ENCODE assay signal across 9 cellular contexts in genomic region chr12:111842556-111843396, GRCh38. TPM values are rescaled to one million over a fixed set of nuclear protein-coding genes. Genes with fewer than 3 reads are reported as not detected.
DNase-seq lines count a peak whose midpoint lies in the region; ATAC-seq, FAIRE-seq and TF ChIP-seq lines count a peak whose summit lies in the region.
"Had no signal": no experiment of that assay in that cellular context is flagged by ENCODE, and none has a peak within 500 bp of the region (broad histone marks: within the 10 kb centered on the region; RNA-seq: fewer than 3 reads in every experiment).

No MANE protein-coding gene starts in this region.

- SMC1A ChIA-PET in GM12878 (lab: Charles Lee; ENCODE audit: uncharacterized antibody, unreplicated experiment): no interaction called here

- peaks cover 50% of the 10 kb centered on the region for H3K36me3 ChIP-seq in NT2/D1 (ENCODE audit: insufficient read depth, insufficient read length, low read length)
- H3K36me3 ChIP-seq in GM12878 (ENCODE audit: control insufficient read depth in 2 of 2, insufficient read depth in 2 of 2, low read length in 1 of 2): peaks cover 0 to 5% of the 10 kb centered on the region in 2 experiments; a peak in 2 of 4 replicates
- H3K36me3 ChIP-seq in kidney epithelial cell (ENCODE audit: control insufficient read depth, insufficient read depth, low read length): no peaks in the 10 kb centered on the region

- TF ChIP-seq POLR2A in GM12878 (IDR thresholded peaks at IDR 0.05; ENCODE audit: low read depth, low read length): no peak

- peak overlapping the region; percentile 93 for H2AFZ ChIP-seq in GM12878 (ENCODE audit: control insufficient read depth, low read depth, low read length)

- H3K79me2 ChIP-seq in GM12878 (ENCODE audit: control insufficient read depth, insufficient read depth, low read length): peaks cover 69% of the 10 kb centered on the region

- no peak for TF ChIP-seq EP300 in GM12878 (IDR thresholded peaks at IDR 0.05; ENCODE audit: borderline replicate concordance in 1 of 2, control insufficient read depth in 1 of 2, low read depth in 2 of 2, low read length in 2 of 2)

- intact Hi-C loops in GM12878 (cut with micrococcal nuclease; ENCODE audit: unreplicated experiment): loop anchor here (10.0 kb wide), 1 partner anchor 542 kb away; the partner anchor contains the start of gene HECTD4

- H3K27ac ChIP-seq in GM12878 (ENCODE audit: control insufficient read depth, insufficient read depth): peak overlapping the region; percentile 88

- ATAC-seq in GM18502 (IDR thresholded peaks at IDR 0.05; ENCODE audit: poor library complexity, unreplicated experiment) (peak; percentile 21), HG02642 (IDR thresholded peaks at IDR 0.05; ENCODE audit: poor library complexity, unreplicated experiment) (peak; percentile 27), GM12878 (peak; percentile 58)

- TF ChIP-seq CTCF in GM12878 (IDR thresholded peaks at IDR 0.05 in 2 of 3, conservative IDR thresholded peaks at IDR 0.05 in 1 of 3; ENCODE audit: control insufficient read depth in 2 of 3, extremely low read depth in 1 of 3, insufficient read depth in 1 of 3, low read depth in 3 of 3, low read length in 3 of 3) (no peak), kidney epithelial cell (IDR thresholded peaks at IDR 0.05; ENCODE audit: insufficient read depth, low read length, poor library complexity, severe bottlenecking) (no peak)

- H3K9me3 ChIP-seq in NT2/D1 (ENCODE audit: insufficient read depth, low read length): 0 out of 2 replicates have a peak, but pooled peaks cover 2% of the 10 kb centered on the region
- no peaks in the 10 kb centered on the region; the same call in 2 of the 3 replicates for H3K9me3 ChIP-seq in GM12878 (replicated peaks; ENCODE audit: control insufficient read depth, insufficient read depth, low read length)

- H3K9ac ChIP-seq in NT2/D1 (ENCODE audit: insufficient read length, low read depth) (peak overlapping the region; percentile 89), GM12878 (ENCODE audit: control insufficient read depth, insufficient read depth, low read length) (peak overlapping the region; percentile 91)

- H4K20me1 ChIP-seq in GM12878 (ENCODE audit: control insufficient read depth, insufficient read depth): no peaks in the 10 kb centered on the region

- BruUV-seq in GM12878 (replicated peaks; lab: Mats Ljungman, UMichigan): no TSS peak

- in situ Hi-C loops in GM12878 (cut with MboI): no loop called here

- POLR2A ChIA-PET in GM12878 (lab: Charles Lee): interaction anchor here (0.7 to 1.3 kb wide), 2 partner anchors 171 to 575 kb away, joined by 3 read pairs; no protein-coding TSS in a partner anchor

- 6% methylated on average over 43 of the region's 44 CpGs for WGBS in GM12878 (ENCODE audit: insufficient coverage, insufficient replicate concordance, low lambda C conversion rate, missing lambda C conversion rate)

- no peaks in the 10 kb centered on the region for H3K27me3 ChIP-seq in NT2/D1 (ENCODE audit: insufficient read depth, insufficient read length)
- no peaks in the 10 kb centered on the region for H3K27me3 ChIP-seq in GM12878 (replicated peaks in 1 of 2; ENCODE audit: control insufficient read depth in 2 of 2, insufficient read depth in 2 of 2, low read length in 1 of 2)
- no peaks in the 10 kb centered on the region for H3K27me3 ChIP-seq in kidney epithelial cell (ENCODE audit: control insufficient read depth, insufficient read depth, low read length)

- RAD21 ChIA-PET in GM12878 (lab: Charles Lee; ENCODE audit: unreplicated experiment): interaction anchor here (1.0 to 1.2 kb wide), 2 partner anchors 16 to 170 kb away, joined by 3 to 4 read pairs; partner anchors contain the start of genes ERP29 and TMEM116

- FAIRE-seq in GM12878 (lab: Jason Lieb, UNC): no peak
- FAIRE-seq: colon had no signal

- no peaks in the 10 kb centered on the region for H3K4me1 ChIP-seq in NT2/D1 (ENCODE audit: insufficient read depth, insufficient read length)
- H3K4me1 ChIP-seq in GM12878 (ENCODE audit: control insufficient read depth, insufficient read depth, low read length): no peaks in the 10 kb centered on the region

- CTCF ChIA-PET in GM12878 (lab: Yijun Ruan, JAX): interaction anchor here (1.5 to 2.6 kb wide), 3 partner anchors 16 to 208 kb away, joined by 4 to 14 read pairs (median 6); no protein-coding TSS in a partner anchor

- DNase-seq in NT2/D1 (ENCODE audit: low read depth, low spot score): no peak
- no peak for DNase-seq in GM12878 (ENCODE audit: low read depth, low spot score)
- DNase-seq in kidney epithelial cell (ENCODE audit: low read depth): no peak
- peak; percentile 21 for DNase-seq in stimulated activated CD8-positive, alpha-beta memory T cell treated with anti-CD3 and anti-CD28 coated beads, Interleukin-4, amount 100 ng/mL, for 24 hours (ENCODE audit: low read depth)
- no peak for DNase-seq in DMS153 (lab: John Stamatoyannopoulos, UW)
- no peak for DNase-seq in HCEC 1CT

- H3K4me3 ChIP-seq in NT2/D1 (ENCODE audit: insufficient read length, low read depth) (peak overlapping the region; percentile 87), GM12878 (peak overlapping the region; percentile 97), kidney epithelial cell (ENCODE audit: low read depth, low read length) (peak overlapping the region; percentile 85)

- no peak for TF ChIP-seq RAD21 in GM12878 (IDR thresholded peaks at IDR 0.05; ENCODE audit: insufficient read depth, low read depth, low read length)

- H3K4me2 ChIP-seq in GM12878 (ENCODE audit: control insufficient read depth, insufficient read depth): peak overlapping the region; percentile 43; the same call in 1 of the 2 replicates

TF ChIP-seq in GM12878, 131 proteins besides CTCF, POLR2A, EP300 and RAD21:
- TF ChIP-seq USF1 (IDR thresholded peaks at IDR 0.05; ENCODE audit: borderline replicate concordance, extremely low read length, insufficient read depth, low read depth, low read length) (no peak), SUPT20H (IDR thresholded peaks at IDR 0.05; ENCODE audit: borderline replicate concordance, control insufficient read depth, low read depth, low read length) (no peak), EGR1 (IDR thresholded peaks at IDR 0.05; ENCODE audit: borderline replicate concordance in 1 of 2, low read depth in 2 of 2, low read length in 2 of 2) (peak in 1 of 2 experiments; percentile 11; a peak in 1 of 3 replicates), RUNX3 (IDR thresholded peaks at IDR 0.05; ENCODE audit: low read length) (0 out of 2 replicates have a peak, but pooled peaks have one; percentile 11), FOS (IDR thresholded peaks at IDR 0.05; ENCODE audit: borderline replicate concordance, extremely low read depth, insufficient read length) (no peak), RFX5 (IDR thresholded peaks at IDR 0.05; ENCODE audit: low read depth, low read length) (no peak), POLR2AphosphoS2 (IDR thresholded peaks at IDR 0.05; ENCODE audit: low read depth, low read length) (no peak), SIN3A (IDR thresholded peaks at IDR 0.05; ENCODE audit: low read depth, low read length) (peak; percentile 47; the same call in 1 of the 2 replicates), YBX1 (IDR thresholded peaks at IDR 0.05) (no peak)
- TF ChIP-seq, protein P1, sequence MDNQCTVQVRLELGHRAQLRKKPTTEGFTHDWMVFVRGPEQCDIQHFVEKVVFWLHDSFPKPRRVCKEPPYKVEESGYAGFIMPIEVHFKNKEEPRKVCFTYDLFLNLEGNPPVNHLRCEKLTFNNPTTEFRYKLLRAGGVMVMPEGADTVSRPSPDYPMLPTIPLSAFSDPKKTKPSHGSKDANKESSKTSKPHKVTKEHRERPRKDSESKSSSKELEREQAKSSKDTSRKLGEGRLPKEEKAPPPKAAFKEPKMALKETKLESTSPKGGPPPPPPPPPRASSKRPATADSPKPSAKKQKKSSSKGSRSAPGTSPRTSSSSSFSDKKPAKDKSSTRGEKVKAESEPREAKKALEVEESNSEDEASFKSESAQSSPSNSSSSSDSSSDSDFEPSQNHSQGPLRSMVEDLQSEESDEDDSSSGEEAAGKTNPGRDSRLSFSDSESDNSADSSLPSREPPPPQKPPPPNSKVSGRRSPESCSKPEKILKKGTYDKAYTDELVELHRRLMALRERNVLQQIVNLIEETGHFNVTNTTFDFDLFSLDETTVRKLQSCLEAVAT (IDR thresholded peaks at IDR 0.05): peak; percentile 45

RNA-seq across cellular contexts. Expression of gene MAPKAPK5, which starts 0.7 kb away (rescaled TPM):
- 146 and 153 TPM in 2 replicates for total RNA-seq in GM12878 (2013; cell fraction: nucleolus; rRNA removed)
- total RNA-seq in GM12878 (2014; rRNA removed) (45.4 and 46.8 TPM in 2 replicates), GM12878 (2014; rRNA removed; fragmentation: Illumina TruSeq; extraction: Trizol) (40.8 and 42.5 TPM in 2 replicates), GM12878 (2021) (45.6 and 54.3 TPM in 2 replicates), kidney epithelial cell (58.2 and 68.7 TPM in 2 replicates)
- 15.0 TPM for polyA plus RNA-seq in GM12878 (2011; ENCODE audit: low read depth)
- polyA plus RNA-seq in GM12878 (2011; rRNA removed) (50.4 and 50.6 TPM in 2 replicates), GM12878 (2014; fragmentation: Illumina TruSeq; extraction: Trizol) (39.7 and 39.9 TPM in 2 replicates), GM12878 (2014; fragmentation: Nextera tagmentation; extraction: Ambion mirVana) (10 to 100 TPM; 12.6 to 14.4 TPM), GM12878 (2014; rRNA removed) (42.2 and 48.6 TPM in 2 replicates), GM12878 (2016; fragmentation: Nextera tagmentation; extraction: Ambion mirVana) (10 to 100 TPM; 35.8 to 52.9 TPM)
- polyA plus RNA-seq in GM12878 (2011; cell fraction: cytosol; rRNA removed): 37.6 and 40.2 TPM in 2 replicates
- 58.5 and 67.3 TPM in 2 replicates for polyA plus RNA-seq in GM12878 (2011; cell fraction: nucleus; rRNA removed)
- 17.6 and 23.2 TPM in 2 replicates for polyA plus RNA-seq in GM12878 (2012)
- 45.6 and 55.0 TPM in 2 replicates for polyA minus RNA-seq in GM12878 (2011; rRNA and poly(A)+ RNA removed)
- polyA minus RNA-seq in GM12878 (2011; cell fraction: cytosol; rRNA and poly(A)+ RNA removed): 10.3 and 16.3 TPM in 2 replicates
- polyA minus RNA-seq in GM12878 (2011; cell fraction: nucleus; rRNA and poly(A)+ RNA removed): 26.6 and 43.9 TPM in 2 replicates
